8 cellular contexts compared by ENCODE assay signal in the genomic region with DNA sequence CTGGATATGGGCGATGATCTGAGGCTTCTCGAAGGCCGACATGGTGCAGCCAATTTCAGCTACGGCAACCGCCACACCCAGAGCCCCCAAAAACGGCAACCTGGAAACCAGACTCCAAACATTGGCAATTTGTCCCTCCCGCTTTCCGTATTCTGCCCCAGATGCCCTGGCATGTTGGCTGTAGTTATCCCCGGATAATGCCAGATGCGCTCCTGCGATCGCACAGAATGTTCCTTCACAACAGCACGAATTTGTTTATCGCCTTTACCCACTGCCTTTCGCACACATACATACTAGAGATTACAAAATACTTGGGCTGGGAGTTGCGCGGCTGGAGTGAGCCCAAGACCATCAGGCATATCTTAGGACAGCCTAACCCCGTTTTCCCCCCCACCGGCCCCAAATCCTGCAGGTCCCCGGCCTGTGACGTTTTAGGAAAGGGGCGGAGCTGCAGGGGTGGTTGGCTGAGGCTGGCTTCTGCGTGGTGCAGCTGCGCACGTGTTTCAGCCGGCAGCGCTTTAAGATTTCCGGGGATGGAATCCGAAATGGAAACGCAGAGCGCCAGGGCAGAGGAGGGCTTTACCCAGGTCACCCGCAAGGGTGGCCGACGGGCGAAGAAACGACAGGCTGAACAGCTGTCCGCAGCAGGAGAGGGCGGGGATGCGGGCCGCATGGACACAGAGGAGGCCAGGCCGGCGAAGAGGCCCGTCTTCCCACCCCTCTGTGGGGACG. TPM values are rescaled to one million over a fixed set of nuclear protein-coding genes. Genes with fewer than 3 reads are reported as not detected.
A peak's percentile ranks its signal among the peaks of the same experiment; 100 is the strongest.
DNase-seq lines count a peak whose midpoint lies in the region; ATAC-seq and TF ChIP-seq lines count a peak whose summit lies in the region.

A gene (plus strand): TSS at position 487 of the 732 bp plus-strand sequence. CDS start 47 bp downstream, at position 534.

- H3K27ac ChIP-seq in WERI-Rb-1 (peak within 1 kb of the TSS; percentile 99), mammary epithelial cell (ENCODE audit: insufficient read depth, low read depth, low read length) (peak within 1 kb of the TSS; percentile 97), iPS-20b (ENCODE audit: low read length) (peak within 1 kb of the TSS; percentile 49), skin epidermis (peak within 1 kb of the TSS; percentile 54 to 98 (median 92))

- H3K9ac ChIP-seq in mammary epithelial cell (ENCODE audit: insufficient read depth, low read length), result peak within 1 kb of the TSS; percentile 97
- H3K9ac ChIP-seq in iPS-20b (ENCODE audit: low read depth, low read length), result peak within 1 kb of the TSS; percentile 93

- no peaks in the 10 kb centered on the region for H4K20me1 ChIP-seq in mammary epithelial cell (ENCODE audit: insufficient read depth, low read length)

- H2AFZ ChIP-seq in mammary epithelial cell (ENCODE audit: low read depth, low read length), result peak within 1 kb of the TSS; percentile 94

- H3K4me2 ChIP-seq in mammary epithelial cell (ENCODE audit: insufficient read depth, low read depth, low read length), result peak within 1 kb of the TSS; percentile 79

- no TSS peak for BruUV-seq in mammary epithelial cell (replicated peaks; lab: Mats Ljungman, UMichigan)

- H3K4me1 ChIP-seq in mammary epithelial cell (ENCODE audit: insufficient read depth, low read length) (peaks cover 13% of the 10 kb centered on the region), iPS-20b (ENCODE audit: insufficient read depth, low read length) (peaks cover 9% of the 10 kb centered on the region; the same call in 1 of the 2 replicates)

- ATAC-seq in GM18873 (IDR thresholded peaks at IDR 0.05; ENCODE audit: low FRiP score, unreplicated experiment) (peak; percentile 75), HG03139 (IDR thresholded peaks at IDR 0.05; ENCODE audit: unreplicated experiment) (peak; percentile 86)

- dilution Hi-C loops in mammary epithelial cell (cut with HindIII; ENCODE audit: low sequenced_read_pairs), result no loop called here

- H3K9me3 ChIP-seq in WERI-Rb-1 (ENCODE audit: severe bottlenecking), result no peaks in the 10 kb centered on the region
- H3K9me3 ChIP-seq in mammary epithelial cell (replicated peaks; ENCODE audit: insufficient read depth, low read length), result no peaks in the 10 kb centered on the region
- H3K9me3 ChIP-seq in iPS-20b (ENCODE audit: insufficient read depth, low read depth, low read length), result no peaks in the 10 kb centered on the region

- H3K4me3 ChIP-seq in WERI-Rb-1 (ENCODE audit: low read depth, low read length) (peak within 1 kb of the TSS; percentile 95), mammary epithelial cell (replicated peaks in 1 of 3; ENCODE audit: insufficient read depth in 1 of 3, low read depth in 2 of 3, low read length in 3 of 3) (peak within 1 kb of the TSS; percentile 79 to 95 (median 83)), iPS-20b (ENCODE audit: low read length) (peak within 1 kb of the TSS; percentile 88), skin epidermis (peak within 1 kb of the TSS; percentile 74 to 97 (median 87))

- DNase-seq in ACHN, result peak; percentile 96
- peak; percentile 96 for DNase-seq in NCI-H2227 (lab: John Stamatoyannopoulos, UW; ENCODE audit: unreplicated experiment)
- DNase-seq in WERI-Rb-1, result peak; percentile 97
- peak; percentile 92 for DNase-seq in mammary epithelial cell

- in situ Hi-C loops in ACHN (cut with HindIII; ENCODE audit: low pct_ligation_motif_present, low pct_unique_long_range_greater_than_20kb, low sequenced_read_pairs) (no loop called here), mammary epithelial cell (cut with MboI; ENCODE audit: low sequenced_read_pairs in 2 of 2) (no loop called here)

- peaks cover 64% of the 10 kb centered on the region for H3K79me2 ChIP-seq in mammary epithelial cell (ENCODE audit: insufficient read depth, low read length)

- CTCF ChIA-PET in mammary epithelial cell (lab: Charles Lee; ENCODE audit: low non-redundant PET), result no interaction called here

- H3K27me3 ChIP-seq in WERI-Rb-1 (ENCODE audit: insufficient read depth, low read depth, severe bottlenecking) (no peaks in the 10 kb centered on the region), mammary epithelial cell (ENCODE audit: insufficient read depth, low read length) (no peaks in the 10 kb centered on the region), iPS-20b (ENCODE audit: insufficient read depth, low read length) (no peaks in the 10 kb centered on the region)

- WGBS in mammary epithelial cell (ENCODE audit: low coverage, missing lambda C conversion rate), result 1% methylated on average over 38 of the region's 44 CpGs

- peaks cover 35% of the 10 kb centered on the region for H3K36me3 ChIP-seq in WERI-Rb-1
- peaks cover 13% of the 10 kb centered on the region for H3K36me3 ChIP-seq in mammary epithelial cell (ENCODE audit: insufficient read depth, low read length)
- H3K36me3 ChIP-seq in iPS-20b (ENCODE audit: insufficient read depth, low read depth, low read length), result peaks cover 31% of the 10 kb centered on the region

- TF ChIP-seq CTCF in WERI-Rb-1 (IDR thresholded peaks at IDR 0.05; ENCODE audit: low read depth, low read length), result no peak
- TF ChIP-seq CTCF in mammary epithelial cell (conservative IDR thresholded peaks at IDR 0.05 in 1 of 2, IDR thresholded peaks at IDR 0.05 in 1 of 2; ENCODE audit: extremely low read depth in 1 of 2, insufficient read depth in 1 of 2, low read depth in 1 of 2, low read length in 2 of 2), result no peak

- intact Hi-C loops in mammary epithelial cell (cut with micrococcal nuclease), result loop anchor here (2.0 kb wide), 1 partner anchor 93 kb away; no protein-coding TSS in a partner anchor

RNA-seq across cellular contexts. Expression of the gene that starts here (rescaled TPM):
- 10 to 100 TPM; 18.0 to 21.6 TPM for total RNA-seq in mammary epithelial cell
- polyA plus RNA-seq in mammary epithelial cell, result 15.6 TPM
- 12.5 TPM for polyA minus RNA-seq in mammary epithelial cell

Comparison
In these comparisons a context has a peak if more than half of its experiments do, and no peak if none do; other contexts are left out.
1. Peak in every context shown above with its lines: DNase-seq, ATAC-seq, H3K4me3 ChIP-seq and H3K27ac ChIP-seq.
2. H3K27ac ChIP-seq: peak in every context shown above with its lines; median percentile 99 in WERI-Rb-1; 97 in mammary epithelial cell; 92 in skin epidermis; 49 in iPS-20b.